27 cellular contexts compared by ENCODE assay signal in genomic region chr7:89017676-89018075, GRCh38.
"Had no signal": no experiment of that assay in that cellular context is flagged by ENCODE, and none has a peak within 500 bp of the region (broad histone marks: within the 10 kb centered on the region; RNA-seq: fewer than 3 reads in every experiment).

No MANE protein-coding gene starts in this region.

- H3K9me3 ChIP-seq: colonic mucosa, esophagus squamous epithelium, gastrocnemius medialis, gastroesophageal sphincter had no signal

- H3K4me1 ChIP-seq: colonic mucosa, esophagus muscularis mucosa, esophagus squamous epithelium, foreskin keratinocyte, gastrocnemius medialis, gastroesophageal sphincter, heart left ventricle, heart right ventricle had no signal

- FAIRE-seq: endometrium, endothelial cell of umbilical vein, frontal cortex had no signal

- H3K27me3 ChIP-seq: colonic mucosa, dorsolateral prefrontal cortex, esophagus muscularis mucosa, esophagus squamous epithelium, foreskin keratinocyte, gastrocnemius medialis, gastroesophageal sphincter, heart left ventricle, heart right ventricle had no signal

- ATAC-seq: effector memory CD8-positive, alpha-beta T cell; esophagus mucosa; foreskin keratinocyte; gastrocnemius medialis; gastroesophageal sphincter; heart left ventricle; heart right ventricle had no signal

- H3K36me3 ChIP-seq: colonic mucosa, esophagus muscularis mucosa, esophagus squamous epithelium, gastrocnemius medialis, gastroesophageal sphincter, heart left ventricle, heart right ventricle had no signal

- H3K4me3 ChIP-seq: colonic mucosa, coronary artery, dorsolateral prefrontal cortex, esophagus muscularis mucosa, esophagus squamous epithelium, gastrocnemius medialis, gastroesophageal sphincter, heart left ventricle, heart right ventricle had no signal

- DNase-seq: colonic mucosa; cortex of kidney; dermis blood vessel endothelial cell; dorsolateral prefrontal cortex; effector CD4-positive, alpha-beta T cell; effector CD8-positive, alpha-beta T cell; effector memory CD4-positive, alpha-beta T cell; effector memory CD8-positive, alpha-beta T cell; endodermal cell; erythroblast; esophagus squamous epithelium; foreskin fibroblast; foreskin keratinocyte; foreskin melanocyte; gastrocnemius medialis; glutamatergic neuron; head of caudate nucleus; heart left ventricle; heart right ventricle had no signal

- H3K27ac ChIP-seq: colonic mucosa, coronary artery, dorsolateral prefrontal cortex, epithelial cell of prostate, esophagus muscularis mucosa, esophagus squamous epithelium, foreskin keratinocyte, gastrocnemius medialis, gastroesophageal sphincter, heart left ventricle, heart right ventricle had no signal
